In genomic region chr15:51349156-51349844, GRCh38 we compare ENCODE assay signal across 15 cellular contexts. TPM values are rescaled to one million over a fixed set of nuclear protein-coding genes. Genes with fewer than 3 reads are reported as not detected.
A peak's percentile ranks its signal among the peaks of the same experiment; 100 is the strongest.
DNase-seq lines count a peak whose midpoint lies in the region; ATAC-seq and TF ChIP-seq lines count a peak whose summit lies in the region.
"Had no signal": no experiment of that assay in that cellular context is flagged by ENCODE, and none has a peak within 500 bp of the region (broad histone marks: within the 10 kb centered on the region; RNA-seq: fewer than 3 reads in every experiment).

No MANE protein-coding gene starts in this region.

- peaks cover 0 to 17% (median 16%) of the 10 kb centered on the region in 5 donors for H3K27me3 Mint-ChIP-seq in naive thymus-derived CD8-positive, alpha-beta T cell
- peaks cover 20% of the 10 kb centered on the region for H3K27me3 Mint-ChIP-seq in CD4-positive, alpha-beta T cell

- peak overlapping the region; percentile 14 for H3K4me3 ChIP-seq in adipocyte (ENCODE audit: low read length)
- H3K4me3 ChIP-seq in heart right ventricle = peak overlapping the region in 1 of 10 donors; percentile 1
- H3K4me3 ChIP-seq: tibial nerve had no signal

- no peaks in the 10 kb centered on the region for H3K9me3 ChIP-seq in adipocyte (ENCODE audit: control insufficient read depth, low read length)
- no peaks in the 10 kb centered on the region for H3K9me3 ChIP-seq in heart right ventricle
- H3K9me3 ChIP-seq in CD4-positive, alpha-beta T cell (ENCODE audit: control insufficient read depth, low read length) = no peaks in the 10 kb centered on the region
- H3K9me3 ChIP-seq: tibial nerve had no signal

- intact Hi-C loops in heart right ventricle (cut with DNase I) = no loop called here
- intact Hi-C loops in CD4-positive, alpha-beta T cell (cut with DNase I, micrococcal nuclease) = no loop called here

- peak overlapping the region; percentile 12 for H3K9ac ChIP-seq in adipocyte (ENCODE audit: low read length)

- no peaks in the 10 kb centered on the region for H3K4me1 Mint-ChIP-seq in naive thymus-derived CD8-positive, alpha-beta T cell
- no peaks in the 10 kb centered on the region for H3K4me1 Mint-ChIP-seq in CD4-positive, alpha-beta T cell (ENCODE audit: low read depth)
- H3K4me1 Mint-ChIP-seq: T-cell had no signal

- peak; percentile 13 for ATAC-seq in GM21381 (IDR thresholded peaks at IDR 0.05; ENCODE audit: unreplicated experiment)
- peak; percentile 39 to 92 (median 82) for ATAC-seq in heart right ventricle
- no peak for ATAC-seq in naive thymus-derived CD8-positive, alpha-beta T cell
- no peak for ATAC-seq in HG02642 (IDR thresholded peaks at IDR 0.05; ENCODE audit: poor library complexity, unreplicated experiment)
- ATAC-seq in CD4-positive, alpha-beta T cell (ENCODE audit: poor library complexity) = no peak
- no peak for ATAC-seq in HG02610 (IDR thresholded peaks at IDR 0.05; ENCODE audit: unreplicated experiment)
- ATAC-seq: esophagus mucosa, T-cell had no signal

- peak overlapping the region in 9 of 10 donors; percentile 31 to 81 (median 62) for H3K27ac ChIP-seq in heart right ventricle
- H3K27ac ChIP-seq in CD4-positive, alpha-beta T cell (ENCODE audit: low read depth, low read length) = no peak overlapping the region

- H3K36me3 Mint-ChIP-seq in naive thymus-derived CD8-positive, alpha-beta T cell = no peaks in the 10 kb centered on the region
- no peaks in the 10 kb centered on the region for H3K36me3 Mint-ChIP-seq in CD4-positive, alpha-beta T cell (ENCODE audit: low read depth)
- H3K36me3 Mint-ChIP-seq: T-cell had no signal

- no peak for DNase-seq in adipocyte (ENCODE audit: low read depth)
- DNase-seq in heart right ventricle = peak in 1 of 2 donors; percentile 38
- DNase-seq in superior temporal gyrus (ENCODE audit: extremely low spot score) = peak; percentile 79
- no peak for DNase-seq in naive thymus-derived CD8-positive, alpha-beta T cell
- no peak for DNase-seq in CD4-positive, alpha-beta T cell
- DNase-seq: activated CD4-positive, CD25-positive, alpha-beta regulatory T cell treated with anti-CD3 and anti-CD28 coated beads, Interleukin-2, amount 50 U/mL, for 72 hours; activated T-cell treated with anti-CD3 and anti-CD28 coated beads, Interleukin-2, amount 50 U/mL, for 24 hours; NCI-H1436 treated with DMSO at 0.1 percent for 48 hours; T-cell had no signal

- peaks cover 0 to 2% (median 0%) of the 10 kb centered on the region in 9 donors for H3K9me3 Mint-ChIP-seq in naive thymus-derived CD8-positive, alpha-beta T cell
- H3K9me3 Mint-ChIP-seq in CD4-positive, alpha-beta T cell = no peaks in the 10 kb centered on the region
- H3K9me3 Mint-ChIP-seq: activated T-cell treated with anti-CD3 and anti-CD28 coated beads, Interleukin-2, amount 50 U/mL, for 24 hours; T-cell had no signal

- peak in 2 of 9 donors; percentile 9 to 11 for TF ChIP-seq CTCF in heart right ventricle (IDR thresholded peaks at IDR 0.05)
- TF ChIP-seq CTCF in CD4-positive, alpha-beta T cell (IDR thresholded peaks at IDR 0.05) = no peak

- POLR2A ChIA-PET in naive thymus-derived CD8-positive, alpha-beta T cell (lab: Charles Lee) = no interaction called here
- POLR2A ChIA-PET in CD4-positive, alpha-beta T cell (lab: Charles Lee) = no interaction called here

- H3K36me3 ChIP-seq in adipocyte (ENCODE audit: control insufficient read depth, insufficient read depth, low read length, severe bottlenecking) (no peaks in the 10 kb centered on the region), heart right ventricle (no peaks in the 10 kb centered on the region)
- H3K36me3 ChIP-seq: tibial nerve had no signal

- CTCF ChIA-PET in CD4-positive, alpha-beta T cell (lab: Charles Lee) = no interaction called here

- no peaks in the 10 kb centered on the region for H3K27me3 ChIP-seq in adipocyte (replicated peaks; ENCODE audit: control insufficient read depth, insufficient read depth, low read length)
- no peaks in the 10 kb centered on the region for H3K27me3 ChIP-seq in heart right ventricle
- peaks cover 18% of the 10 kb centered on the region for H3K27me3 ChIP-seq in CD4-positive, alpha-beta T cell (ENCODE audit: control insufficient read depth, insufficient read depth, low read length)
- H3K27me3 ChIP-seq: tibial nerve had no signal

- no peak overlapping the region for H3K4me3 Mint-ChIP-seq in naive thymus-derived CD8-positive, alpha-beta T cell
- H3K4me3 Mint-ChIP-seq in CD4-positive, alpha-beta T cell = no peak overlapping the region
- H3K4me3 Mint-ChIP-seq: activated T-cell treated with anti-CD3 and anti-CD28 coated beads, Interleukin-2, amount 50 U/mL, for 24 hours; dendritic cell treated with granulocyte-macrophage colony-stimulating factor and Interleukin-4, amounts not matched to agents 40 ng/mL and 50 ng/mL, for 4 days; T-cell had no signal

- 9 to 22% methylated on average over 3 to 4 of the region's 4 CpGs for WGBS in heart right ventricle, 2 donors

- H3K27ac Mint-ChIP-seq in naive thymus-derived CD8-positive, alpha-beta T cell = no peak overlapping the region
- no peak overlapping the region for H3K27ac Mint-ChIP-seq in CD4-positive, alpha-beta T cell
- H3K27ac Mint-ChIP-seq: activated T-cell treated with anti-CD3 and anti-CD28 coated beads, Interleukin-2, amount 50 U/mL, for 24 hours; dendritic cell treated with granulocyte-macrophage colony-stimulating factor and Interleukin-4, amounts not matched to agents 40 ng/mL and 50 ng/mL, for 4 days; T-cell had no signal

- peaks cover 17% of the 10 kb centered on the region for H3K4me1 ChIP-seq in adipocyte (ENCODE audit: control insufficient read depth, insufficient read depth, low read length)
- H3K4me1 ChIP-seq in heart right ventricle = peaks cover 0 to 58% (median 26%) of the 10 kb centered on the region in 9 donors

RNA-seq across cellular contexts. Expression of gene GLDN, which starts 7.8 kb away (rescaled TPM):
- total RNA-seq in heart right ventricle = 10 to 100 TPM in 6 of 10 donors, 1 to 10 TPM in 4; 8.5 to 19.8 (median 12.4) TPM
- 1 to 10 TPM in 1 of 2 donors, under 1 TPM in 1; 0.65 to 5.3 TPM for polyA plus RNA-seq in heart right ventricle
- total RNA-seq in naive thymus-derived CD8-positive, alpha-beta T cell = not detected
- polyA plus RNA-seq in naive thymus-derived CD8-positive, alpha-beta T cell = not detected
- not detected for total RNA-seq in CD4-positive, alpha-beta T cell

RNA-seq across cellular contexts. Expression of gene CYP19A1, which starts 10.9 kb away (rescaled TPM):
- 1 to 10 TPM in 3 of 10 donors, under 1 TPM in 4, not detected in 3; 0.26 to 1.9 (median 0.58) TPM for total RNA-seq in heart right ventricle
- under 1 TPM; 0.68 to 0.95 TPM for polyA plus RNA-seq in heart right ventricle
- not detected for total RNA-seq in naive thymus-derived CD8-positive, alpha-beta T cell
- not detected for polyA plus RNA-seq in naive thymus-derived CD8-positive, alpha-beta T cell
- total RNA-seq in CD4-positive, alpha-beta T cell = not detected
- total RNA-seq: esophagus mucosa had no signal

Comparison
In these comparisons a context has a peak if more than half of its experiments do, and no peak if none do; other contexts are left out.
1. ATAC-seq: peak in GM21381 (single experiment) and heart right ventricle (8 of 8); none in naive thymus-derived CD8-positive, alpha-beta T cell (0 of 2), HG02642 (single experiment), CD4-positive, alpha-beta T cell (single experiment) and HG02610 (single experiment).
2. RNA of gene GLDN, which starts 7.8 kb away (total RNA-seq): 8.5 to 19.8 TPM in heart right ventricle; not detected in naive thymus-derived CD8-positive, alpha-beta T cell and not detected in CD4-positive, alpha-beta T cell; every median in the first group is over 4 times any median in the second.